ENCODE assay signal across 8 cellular contexts in the genomic region with DNA sequence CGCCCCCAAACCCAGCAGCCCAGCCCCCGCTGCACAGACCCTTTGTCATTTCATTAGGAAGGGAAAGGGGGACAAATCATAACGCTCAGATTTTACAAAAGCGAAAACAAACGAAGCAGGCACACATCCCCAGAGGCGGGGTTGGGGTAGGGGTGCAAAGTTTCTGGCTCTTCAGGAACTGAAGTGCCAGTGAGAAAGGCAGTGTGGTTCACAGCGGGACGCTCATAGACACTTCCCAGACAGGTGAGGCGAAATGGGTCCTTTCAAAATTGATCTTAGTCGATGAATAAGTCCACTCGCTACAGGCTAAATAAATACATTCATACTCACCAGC. TPM values are rescaled to one million over a fixed set of nuclear protein-coding genes. Genes with fewer than 3 reads are reported as not detected.
DNase-seq lines count a peak whose midpoint lies in the region; ATAC-seq and TF ChIP-seq lines count a peak whose summit lies in the region.

No MANE protein-coding gene starts in this region.

- H3K36me3 Mint-ChIP-seq in Calu3 (ENCODE audit: insufficient read depth, unreplicated experiment): peaks cover 29% of the 10 kb centered on the region
- no peaks in the 10 kb centered on the region for H3K36me3 Mint-ChIP-seq in naive thymus-derived CD4-positive, alpha-beta T cell

- peak overlapping the region; percentile 77 for H2AFZ ChIP-seq in mammary epithelial cell (ENCODE audit: low read depth, low read length)

- no peaks in the 10 kb centered on the region for H3K27me3 Mint-ChIP-seq in Calu3 (ENCODE audit: unreplicated experiment)
- H3K27me3 Mint-ChIP-seq in naive thymus-derived CD4-positive, alpha-beta T cell: peaks cover 0 to 14% (median 0%) of the 10 kb centered on the region in 5 donors

- peak overlapping the region; percentile 84 for H3K9ac ChIP-seq in mammary epithelial cell (ENCODE audit: insufficient read depth, low read length)

- H3K4me1 Mint-ChIP-seq in Calu3 (ENCODE audit: low read depth, unreplicated experiment): peaks cover 8% of the 10 kb centered on the region
- H3K4me1 Mint-ChIP-seq in naive thymus-derived CD4-positive, alpha-beta T cell: peaks cover 12 to 48% (median 33%) of the 10 kb centered on the region in 7 donors

- H3K27me3 ChIP-seq in MG63: no peaks in the 10 kb centered on the region
- no peaks in the 10 kb centered on the region for H3K27me3 ChIP-seq in mammary epithelial cell (ENCODE audit: insufficient read depth, low read length)
- no peaks in the 10 kb centered on the region for H3K27me3 ChIP-seq in naive thymus-derived CD4-positive, alpha-beta T cell (ENCODE audit: control insufficient read depth in 2 of 2, insufficient read depth in 2 of 2, low read length in 2 of 2)

- no peaks in the 10 kb centered on the region for H4K20me1 ChIP-seq in mammary epithelial cell (ENCODE audit: insufficient read depth, low read length)

- BruUV-seq in Calu3 (replicated peaks; lab: Mats Ljungman, UMichigan): TSS peak; percentile 58
- no TSS peak for BruUV-seq in mammary epithelial cell (replicated peaks; lab: Mats Ljungman, UMichigan)

- no peak for DNase-seq in Calu3
- DNase-seq in MG63: no peak
- peak; percentile 1 for DNase-seq in mammary epithelial cell
- no peak for DNase-seq in naive thymus-derived CD4-positive, alpha-beta T cell
- no peak for DNase-seq in left colon
- DNase-seq in islet precursor cell: no peak
- DNase-seq in epidermal melanocyte (ENCODE audit: insufficient read length, low spot score): no peak

- peak overlapping the region; percentile 71 for H3K4me3 Mint-ChIP-seq in Calu3 (ENCODE audit: low read depth, unreplicated experiment)
- H3K4me3 Mint-ChIP-seq in naive thymus-derived CD4-positive, alpha-beta T cell: peak overlapping the region; percentile 89 to 98 (median 93)

- intact Hi-C loops in Calu3 (cut with micrococcal nuclease; ENCODE audit: unreplicated experiment) (loop anchor here (2.0 to 5.0 kb wide), 4 partner anchors 42 to 197 kb away; no protein-coding TSS in a partner anchor), mammary epithelial cell (cut with micrococcal nuclease) (no loop called here), left colon (cut with DNase I, micrococcal nuclease) (no loop called here)
- intact Hi-C loops in naive thymus-derived CD4-positive, alpha-beta T cell (cut with micrococcal nuclease): loop anchor here (5.0 kb wide), 2 partner anchors 102 to 122 kb away; no protein-coding TSS in a partner anchor

- peak overlapping the region; percentile 79 for H3K27ac Mint-ChIP-seq in Calu3 (ENCODE audit: unreplicated experiment)
- H3K27ac Mint-ChIP-seq in naive thymus-derived CD4-positive, alpha-beta T cell: peak overlapping the region; percentile 78 to 98 (median 92)

- H3K36me3 ChIP-seq in MG63: no peaks in the 10 kb centered on the region
- H3K36me3 ChIP-seq in mammary epithelial cell (ENCODE audit: insufficient read depth, low read length): no peaks in the 10 kb centered on the region
- H3K36me3 ChIP-seq in naive thymus-derived CD4-positive, alpha-beta T cell (ENCODE audit: control insufficient read depth in 2 of 3, insufficient read depth in 3 of 3, low read length in 3 of 3): peaks cover 0 to 4% (median 0%) of the 10 kb centered on the region in 3 experiments

- H3K4me2 ChIP-seq in mammary epithelial cell (ENCODE audit: insufficient read depth, low read depth, low read length): peak overlapping the region; percentile 80

- no peaks in the 10 kb centered on the region for H3K9me3 Mint-ChIP-seq in Calu3 (ENCODE audit: low read depth, unreplicated experiment)
- H3K9me3 Mint-ChIP-seq in naive thymus-derived CD4-positive, alpha-beta T cell: no peaks in the 10 kb centered on the region

- peak; percentile 7 for ATAC-seq in GM21515 (IDR thresholded peaks at IDR 0.05; ENCODE audit: unreplicated experiment)
- ATAC-seq in naive thymus-derived CD4-positive, alpha-beta T cell: no peak
- ATAC-seq in left colon: no peak

- H3K27ac ChIP-seq in mammary epithelial cell (ENCODE audit: insufficient read depth, low read depth, low read length): peak overlapping the region; percentile 75
- peak overlapping the region; percentile 83 for H3K27ac ChIP-seq in naive thymus-derived CD4-positive, alpha-beta T cell (ENCODE audit: low read depth, low read length)

- H3K9me3 ChIP-seq in MG63 (no peaks in the 10 kb centered on the region), mammary epithelial cell (replicated peaks; ENCODE audit: insufficient read depth, low read length) (no peaks in the 10 kb centered on the region)
- no peaks in the 10 kb centered on the region for H3K9me3 ChIP-seq in naive thymus-derived CD4-positive, alpha-beta T cell (ENCODE audit: control insufficient read depth in 2 of 3, low read length in 3 of 3)

- in situ Hi-C loops in mammary epithelial cell (cut with MboI; ENCODE audit: low sequenced_read_pairs in 2 of 2): no loop called here

- peaks cover 10% of the 10 kb centered on the region for H3K4me1 ChIP-seq in mammary epithelial cell (ENCODE audit: insufficient read depth, low read length)
- H3K4me1 ChIP-seq in naive thymus-derived CD4-positive, alpha-beta T cell (ENCODE audit: control insufficient read depth in 2 of 2, insufficient read depth in 2 of 2, low read length in 2 of 2): peaks cover 4 to 12% of the 10 kb centered on the region in 2 donors

- dilution Hi-C loops in mammary epithelial cell (cut with HindIII; ENCODE audit: low sequenced_read_pairs): no loop called here

- H3K4me3 ChIP-seq in MG63 (peak overlapping the region; percentile 57), mammary epithelial cell (replicated peaks in 1 of 3; ENCODE audit: insufficient read depth in 1 of 3, low read depth in 2 of 3, low read length in 3 of 3) (peak overlapping the region; percentile 61 to 72 (median 67))
- peak overlapping the region; percentile 74 for H3K4me3 ChIP-seq in naive thymus-derived CD4-positive, alpha-beta T cell (ENCODE audit: low read length)

- H3K79me2 ChIP-seq in mammary epithelial cell (ENCODE audit: insufficient read depth, low read length): peaks cover 11% of the 10 kb centered on the region

- WGBS in mammary epithelial cell (ENCODE audit: low coverage, missing lambda C conversion rate): 29% methylated on average over 11 of the region's 11 CpGs

- CTCF ChIA-PET in Calu3 (lab: Charles Lee) (interaction anchor here (1.4 to 1.7 kb wide), 2 partner anchors 14 to 125 kb away, joined by 3 to 6 read pairs; no protein-coding TSS in a partner anchor), mammary epithelial cell (lab: Charles Lee; ENCODE audit: low non-redundant PET) (no interaction called here)
- CTCF ChIA-PET in naive thymus-derived CD4-positive, alpha-beta T cell (lab: Charles Lee): interaction anchor here (1.2 to 1.6 kb wide), 2 partner anchors 92 to 662 kb away, joined by 3 read pairs; no protein-coding TSS in a partner anchor

- TF ChIP-seq CTCF in Calu3 (IDR thresholded peaks at IDR 0.05; ENCODE audit: unreplicated experiment) (no peak), mammary epithelial cell (conservative IDR thresholded peaks at IDR 0.05 in 1 of 2, IDR thresholded peaks at IDR 0.05 in 1 of 2; ENCODE audit: extremely low read depth in 1 of 2, insufficient read depth in 1 of 2, low read depth in 1 of 2, low read length in 2 of 2) (no peak)

- POLR2A ChIA-PET in naive thymus-derived CD4-positive, alpha-beta T cell (lab: Charles Lee): interaction anchor here (1.1 to 2.3 kb wide), 3 partner anchors 9 to 271 kb away, joined by 3 to 14 read pairs (median 7); partner anchors contain the start of gene RAP2C

RNA-seq across cellular contexts. Expression of gene MBNL3, which starts 1.2 kb away (rescaled TPM):
- total RNA-seq in Calu3 (2022) (18.9 and 21.0 TPM in 2 replicates), mammary epithelial cell (10 to 100 TPM in 1 of 2 donors, 1 to 10 TPM in 1; 5.7 to 12.9 TPM), left colon (10 to 100 TPM; 40.2 to 46.2 TPM)
- total RNA-seq in MG63 (2014; rRNA removed; shearing (Covaris generic); ENCODE audit: low replicate concordance): 0.79 and 1.4 TPM in 2 replicates
- 9.7 TPM for polyA plus RNA-seq in mammary epithelial cell
- polyA minus RNA-seq in mammary epithelial cell: 27.4 TPM
- total RNA-seq in naive thymus-derived CD4-positive, alpha-beta T cell: 10 to 100 TPM; 20.8 to 34.0 (median 29.7) TPM
- polyA plus RNA-seq in naive thymus-derived CD4-positive, alpha-beta T cell: 10 to 100 TPM; 28.7 to 38.5 TPM

Comparison
In these comparisons a context has a peak if more than half of its experiments do, and no peak if none do; other contexts are left out.
1. intact Hi-C loops: an anchor here in Calu3 (2.0 to 5.0 kb wide) and naive thymus-derived CD4-positive, alpha-beta T cell (5.0 kb wide); none called in mammary epithelial cell and left colon.